In genomic region chr6:145169726-145170125, GRCh38 we compare ENCODE assay signal across 24 cellular contexts.
"Had no signal": no experiment of that assay in that cellular context is flagged by ENCODE, and none has a peak within 500 bp of the region (broad histone marks: within the 10 kb centered on the region; RNA-seq: fewer than 3 reads in every experiment).

No MANE protein-coding gene starts in this region.

- H3K9me3 ChIP-seq: heart left ventricle, neutrophil, suprapubic skin, thoracic aorta, tibial artery, upper lobe of right lung had no signal

- H3K4me1 Mint-ChIP-seq: memory B cell; naive thymus-derived CD8-positive, alpha-beta T cell; stimulated activated naive B cell treated with anti-CD40 and anti-IgM and Interleukin-4, amounts not matched to agents 10 μg/mL and 1 μg/mL and 100 μg/mL, for 72 hours had no signal

- H3K4me1 ChIP-seq: suprapubic skin, tibial artery, upper lobe of right lung had no signal

- DNase-seq: heart left ventricle; left ventricle myocardium inferior; naive thymus-derived CD8-positive, alpha-beta T cell; nephron progenitor cell; occipital lobe; retina; right cardiac atrium; stimulated activated CD4-positive, alpha-beta T cell treated with anti-CD3 and anti-CD28 coated beads, Interleukin-12 subunit alpha, Interleukin-12 subunit beta, amount 100 ng/mL, for 4 hours; stimulated activated CD4-positive, alpha-beta T cell treated with anti-CD3 and anti-CD28 coated beads, Interleukin-15, amount 100 ng/mL, for 24 hours; stimulated activated CD4-positive, alpha-beta T cell treated with anti-CD3 and anti-CD28 coated beads, Interleukin-2, amount 100 ng/mL, for 24 hours; stimulated activated CD4-positive, alpha-beta T cell treated with anti-CD3 and anti-CD28 coated beads, Interleukin-4, amount 100 ng/mL, for 1 hour; stimulated activated naive B cell treated with anti-CD40 and anti-IgM and Interleukin-4, amounts not matched to agents 10 μg/mL and 1 μg/mL and 100 μg/mL, for 72 hours; stimulated activated naive CD8-positive, alpha-beta T cell treated with anti-CD3 and anti-CD28 coated beads, Interleukin-15, Interleukin-2, amounts not matched to agents 100 U/mL and 50 U/mL, for 24 hours; tibial artery; trophoblast cell; upper lobe of right lung had no signal

- H3K36me3 ChIP-seq: heart left ventricle, left ventricle myocardium inferior, neutrophil, suprapubic skin, thoracic aorta, tibial artery, upper lobe of right lung had no signal

- H3K36me3 Mint-ChIP-seq: memory B cell; naive thymus-derived CD8-positive, alpha-beta T cell; stimulated activated naive B cell treated with anti-CD40 and anti-IgM and Interleukin-4, amounts not matched to agents 10 μg/mL and 1 μg/mL and 100 μg/mL, for 72 hours had no signal

- H3K27me3 ChIP-seq: heart left ventricle, neutrophil, suprapubic skin, tibial artery, upper lobe of right lung had no signal

- H3K4me3 ChIP-seq: heart left ventricle, left ventricle myocardium inferior, lung, skin epidermis, suprapubic skin, thoracic aorta, tibial artery, upper lobe of right lung had no signal

- H3K9me3 Mint-ChIP-seq: memory B cell; stimulated activated naive B cell treated with anti-CD40 and anti-IgM and Interleukin-4, amounts not matched to agents 10 μg/mL and 1 μg/mL and 100 μg/mL, for 72 hours had no signal

- H3K27me3 Mint-ChIP-seq: progenitor cell of endocrine pancreas had no signal

- H3K27ac ChIP-seq: heart left ventricle, left ventricle myocardium inferior, neutrophil, skin epidermis, suprapubic skin, thoracic aorta, tibial artery, upper lobe of right lung had no signal

- ATAC-seq: heart left ventricle; naive thymus-derived CD8-positive, alpha-beta T cell; right cardiac atrium; sciatic nerve; stimulated activated naive B cell treated with anti-CD40 and anti-IgM and Interleukin-4, amounts not matched to agents 10 μg/mL and 1 μg/mL and 100 μg/mL, for 72 hours; stimulated activated naive CD8-positive, alpha-beta T cell treated with anti-CD3 and anti-CD28 coated beads, Interleukin-15, Interleukin-2, amounts not matched to agents 100 U/mL and 50 U/mL, for 24 hours; upper lobe of right lung had no signal

- H3K27ac Mint-ChIP-seq: memory B cell; naive thymus-derived CD8-positive, alpha-beta T cell; progenitor cell of endocrine pancreas; stimulated activated naive B cell treated with anti-CD40 and anti-IgM and Interleukin-4, amounts not matched to agents 10 μg/mL and 1 μg/mL and 100 μg/mL, for 72 hours had no signal

- H3K4me3 Mint-ChIP-seq: memory B cell; naive thymus-derived CD8-positive, alpha-beta T cell; nephron progenitor cell; stimulated activated naive B cell treated with anti-CD40 and anti-IgM and Interleukin-4, amounts not matched to agents 10 μg/mL and 1 μg/mL and 100 μg/mL, for 72 hours had no signal
